In genomic region chr1:184648160-184648855, GRCh38 we compare ENCODE assay signal across 1 cellular context.
TF ChIP-seq lines count a peak whose summit lies in the region.

No MANE protein-coding gene starts in this region.

TF ChIP-seq in HepG2, 621 proteins besides CTCF, POLR2A, EP300 and RAD21 (continued from another document):
- TF ChIP-seq TBL1XR1 (IDR thresholded peaks at IDR 0.05; ENCODE audit: borderline replicate concordance, low read length, partially characterized antibody), result no peak
